ENCODE assay signal across 9 cellular contexts in genomic region chr3:194488007-194488742, GRCh38. TPM values are rescaled to one million over a fixed set of nuclear protein-coding genes. Genes with fewer than 3 reads are reported as not detected.
DNase-seq lines count a peak whose midpoint lies in the region; ATAC-seq, FAIRE-seq and TF ChIP-seq lines count a peak whose summit lies in the region.
"Had no signal": no experiment of that assay in that cellular context is flagged by ENCODE, and none has a peak within 500 bp of the region (broad histone marks: within the 10 kb centered on the region; RNA-seq: fewer than 3 reads in every experiment).

No MANE protein-coding gene starts in this region.

- ATAC-seq in HepG2 (no peak), GM19035 (IDR thresholded peaks at IDR 0.05; ENCODE audit: unreplicated experiment) (no peak), HG03457 (IDR thresholded peaks at IDR 0.05; ENCODE audit: unreplicated experiment) (no peak)

- no TSS peak for BruUV-seq in HepG2 (replicated peaks; lab: Mats Ljungman, UMichigan)

- intact Hi-C loops in HepG2 (cut with micrococcal nuclease; ENCODE audit: unreplicated experiment), result loop anchor here (5.0 kb wide), 2 partner anchors 34 to 84 kb away; no protein-coding TSS in a partner anchor

- H3K27ac ChIP-seq in ACC112 (ENCODE audit: low read depth, low read length) (peak overlapping the region; percentile 88), HepG2 (ENCODE audit: extremely low read length, insufficient read depth, low read length) (no peak overlapping the region)
- H3K27ac ChIP-seq: cardiac muscle cell had no signal

- no peak for TF ChIP-seq RAD21 in HepG2 (CRISPR knock-in tag; IDR thresholded peaks at IDR 0.05)

- TF ChIP-seq CTCF in HepG2 (CRISPR knock-in tag; IDR thresholded peaks at IDR 0.05), result no peak

- peaks cover 32% of the 10 kb centered on the region for H3K4me1 Mint-ChIP-seq in activated naive CD8-positive, alpha-beta T cell treated with anti-CD3 and anti-CD28 coated beads for 36 hours

- no peak for TF ChIP-seq POLR2A in HepG2 (IDR thresholded peaks at IDR 0.05; ENCODE audit: insufficient read depth in 1 of 2, low read depth in 2 of 2, low read length in 2 of 2)

- H3K36me3 Mint-ChIP-seq in activated naive CD8-positive, alpha-beta T cell treated with anti-CD3 and anti-CD28 coated beads for 36 hours, result peaks cover 30% of the 10 kb centered on the region

- H3K79me2 ChIP-seq in ACC112 (ENCODE audit: control insufficient read depth, insufficient read depth, low read length, unreplicated experiment) (peaks cover 40% of the 10 kb centered on the region), HepG2 (ENCODE audit: insufficient read depth, low read length) (peaks cover 31% of the 10 kb centered on the region)

- H3K27ac Mint-ChIP-seq in activated naive CD8-positive, alpha-beta T cell treated with anti-CD3 and anti-CD28 coated beads for 36 hours, result peak overlapping the region; percentile 78

- POLR2A ChIA-PET in HepG2 (lab: Yijun Ruan, JAX), result no interaction called here

- H3K9ac ChIP-seq in HepG2 (ENCODE audit: insufficient read depth, low read depth, low read length), result peak overlapping the region; percentile 13; the same call in 1 of the 2 replicates

- peaks cover 47% of the 10 kb centered on the region for H3K4me1 ChIP-seq in ACC112 (ENCODE audit: control insufficient read depth, insufficient read depth, low read length, unreplicated experiment)
- peaks cover 62% of the 10 kb centered on the region for H3K4me1 ChIP-seq in HepG2 (ENCODE audit: insufficient read depth, low read length)

- CTCF ChIA-PET in HepG2 (lab: Yijun Ruan, JAX; ENCODE audit: low intra/inter-chr PET ratio, low total read pairs), result no interaction called here

- peaks cover 6% of the 10 kb centered on the region for H4K20me1 ChIP-seq in HepG2 (ENCODE audit: insufficient read depth, low read length)

- in situ Hi-C loops in HepG2 (cut with HindIII; ENCODE audit: extremely low pct_ligation_motif_present, low pct_unique_long_range_greater_than_20kb), result no loop called here

- H3K36me3 ChIP-seq in ACC112 (ENCODE audit: insufficient read depth, low read length), result peaks cover 11% of the 10 kb centered on the region
- no peaks in the 10 kb centered on the region; a peak in 1 of 5 replicates for H3K36me3 ChIP-seq in HepG2 (replicated peaks in 1 of 2; ENCODE audit: control insufficient read depth in 1 of 2, insufficient read depth in 2 of 2, low read length in 2 of 2)
- H3K36me3 ChIP-seq: cardiac muscle cell had no signal

- peak overlapping the region; percentile 97 for H3K4me3 ChIP-seq in ACC112 (ENCODE audit: low read depth, low read length)
- peak overlapping the region in 1 of 3 experiments; percentile 4; a peak in 1 of 6 replicates for H3K4me3 ChIP-seq in HepG2 (replicated peaks in 1 of 3; ENCODE audit: insufficient read depth in 1 of 3, low read depth in 2 of 3, low read length in 3 of 3)
- H3K4me3 ChIP-seq: cardiac muscle cell had no signal

- no peaks in the 10 kb centered on the region for H3K27me3 Mint-ChIP-seq in activated naive CD8-positive, alpha-beta T cell treated with anti-CD3 and anti-CD28 coated beads for 36 hours

- FAIRE-seq in HepG2 (lab: Jason Lieb, UNC), result no peak

- peak; percentile 55 for DNase-seq in HT-29 (ENCODE audit: low spot score)
- no peak for DNase-seq in activated naive CD8-positive, alpha-beta T cell treated with anti-CD3 and anti-CD28 coated beads for 36 hours
- DNase-seq in HepG2 (ENCODE audit: low spot score), result no peak
- DNase-seq in effector CD8-positive, alpha-beta T cell (lab: John Stamatoyannopoulos, UW), result no peak
- DNase-seq in anterior cingulate cortex (lab: John Stamatoyannopoulos, UW), result no peak

- H3K4me2 ChIP-seq in HepG2 (ENCODE audit: low read depth, low read length), result peak overlapping the region; percentile 61

- no peaks in the 10 kb centered on the region for H3K9me3 ChIP-seq in HepG2 (ENCODE audit: low read length)

- H3K9me3 Mint-ChIP-seq in activated naive CD8-positive, alpha-beta T cell treated with anti-CD3 and anti-CD28 coated beads for 36 hours, result no peaks in the 10 kb centered on the region

- H3K27me3 ChIP-seq in ACC112 (ENCODE audit: insufficient read depth, low read length) (no peaks in the 10 kb centered on the region), HepG2 (ENCODE audit: control insufficient read depth in 1 of 2, insufficient read depth in 2 of 2, low read length in 2 of 2) (peaks cover 0 to 1% of the 10 kb centered on the region in 2 experiments; a peak in 3 of 5 replicates)
- H3K27me3 ChIP-seq: cardiac muscle cell had no signal

- TF ChIP-seq EP300 in HepG2 (IDR thresholded peaks at IDR 0.05; ENCODE audit: low read depth in 2 of 2, low read length in 2 of 2) (no peak), HepG2 (CRISPR knock-in tag; IDR thresholded peaks at IDR 0.05; ENCODE audit: borderline replicate concordance) (no peak)

- WGBS in HepG2 (ENCODE audit: low lambda C conversion rate), result 71% methylated on average over 14 of the region's 15 CpGs

- H2AFZ ChIP-seq in ACC112 (ENCODE audit: low read length, unreplicated experiment) (no peak overlapping the region), HepG2 (ENCODE audit: low read length) (peak overlapping the region; percentile 28)

- H3K4me3 Mint-ChIP-seq in activated naive CD8-positive, alpha-beta T cell treated with anti-CD3 and anti-CD28 coated beads for 36 hours, result peak overlapping the region; percentile 79

TF ChIP-seq in HepG2, 621 proteins besides CTCF, POLR2A, EP300 and RAD21:
- peak; percentile 84; the same call in 1 of the 2 replicates for TF ChIP-seq ZBTB33 (CRISPR knock-in tag; IDR thresholded peaks at IDR 0.05)
- no peak for TF ChIP-seq THAP7 (CRISPR knock-in tag; IDR thresholded peaks at IDR 0.05)
- TF ChIP-seq ZNF263 (CRISPR knock-in tag; IDR thresholded peaks at IDR 0.05), result peak; percentile 65
- no peak for TF ChIP-seq ZNF556 (CRISPR knock-in tag; IDR thresholded peaks at IDR 0.05; ENCODE audit: borderline replicate concordance)
- 0 out of 2 replicates have a peak, but pooled peaks have one; percentile 20 for TF ChIP-seq POGZ (CRISPR knock-in tag; IDR thresholded peaks at IDR 0.05)
- TF ChIP-seq GATAD2A (CRISPR knock-in tag; IDR thresholded peaks at IDR 0.05), result no peak
TF ChIP-seq in HepG2: peak in this region for 3.

RNA-seq across cellular contexts. Expression of gene ATP13A3, which starts 1.4 kb away (rescaled TPM):
- 66.1 and 84.4 TPM in 2 replicates for total RNA-seq in HT-29 (2014; rRNA removed; shearing (Covaris generic))
- 100 to 1,000 TPM; 113 to 124 TPM for total RNA-seq in activated naive CD8-positive, alpha-beta T cell treated with anti-CD3 and anti-CD28 coated beads for 36 hours
- 80.8 and 82.6 TPM in 2 replicates for total RNA-seq in HepG2 (2016; rRNA removed; fragmentation: Illumina TruSeq; extraction: Trizol)
- 24.1 and 34.0 TPM in 2 replicates for total RNA-seq in HepG2 (2016; cell fraction: cytosol; rRNA removed; fragmentation: Illumina TruSeq; extraction: Trizol; ENCODE audit: low read depth)
- total RNA-seq in HepG2 (2016; cell fraction: insoluble cytoplasmic fraction; rRNA removed; fragmentation: Illumina TruSeq; extraction: Trizol), result 77.1 and 79.8 TPM in 2 replicates
- total RNA-seq in HepG2 (2016; cell fraction: membrane; rRNA removed; fragmentation: Illumina TruSeq; extraction: Trizol), result 63.8 and 77.4 TPM in 2 replicates
- 96.6 and 107 TPM in 2 replicates for total RNA-seq in HepG2 (2016; cell fraction: nucleus; rRNA removed; fragmentation: Illumina TruSeq; extraction: Trizol)
- polyA plus RNA-seq in HepG2 (2011; rRNA removed), result 34.8 and 44.9 TPM in 2 replicates
- polyA plus RNA-seq in HepG2 (2011; cell fraction: cytosol; rRNA removed), result 14.3 and 23.1 TPM in 2 replicates
- 23.0 and 36.3 TPM in 2 replicates for polyA plus RNA-seq in HepG2 (2011; cell fraction: nucleus; rRNA removed)
- 42.7 and 47.6 TPM in 2 replicates for polyA plus RNA-seq in HepG2 (2012)
- 1.1 and 1.3 TPM in 2 replicates for polyA plus RNA-seq in HepG2 (2016; cell fraction: cytosol; fragmentation: Illumina TruSeq; extraction: Trizol; ENCODE audit: low read depth)
- polyA plus RNA-seq in HepG2 (2016; cell fraction: insoluble cytoplasmic fraction; fragmentation: Illumina TruSeq; extraction: Trizol; ENCODE audit: low read depth), result 25.7 and 29.2 TPM in 2 replicates
- 7.0 and 8.6 TPM in 2 replicates for polyA plus RNA-seq in HepG2 (2016; cell fraction: membrane; fragmentation: Illumina TruSeq; extraction: Trizol; ENCODE audit: low read depth)
- polyA plus RNA-seq in HepG2 (2016; cell fraction: nucleus; fragmentation: Illumina TruSeq; extraction: Trizol; ENCODE audit: insufficient read depth, low read depth), result 50.7 and 55.8 TPM in 2 replicates
- polyA minus RNA-seq in HepG2 (2011; rRNA and poly(A)+ RNA removed; ENCODE audit: low replicate concordance), result 73.3 and 126 TPM in 2 replicates
- polyA minus RNA-seq in HepG2 (2011; cell fraction: cytosol; rRNA and poly(A)+ RNA removed), result 74.1 and 95.7 TPM in 2 replicates
- 164 and 199 TPM in 2 replicates for polyA minus RNA-seq in HepG2 (2011; cell fraction: nucleus; rRNA and poly(A)+ RNA removed)
